ENCODE assay signal across 10 cellular contexts in the genomic region with DNA sequence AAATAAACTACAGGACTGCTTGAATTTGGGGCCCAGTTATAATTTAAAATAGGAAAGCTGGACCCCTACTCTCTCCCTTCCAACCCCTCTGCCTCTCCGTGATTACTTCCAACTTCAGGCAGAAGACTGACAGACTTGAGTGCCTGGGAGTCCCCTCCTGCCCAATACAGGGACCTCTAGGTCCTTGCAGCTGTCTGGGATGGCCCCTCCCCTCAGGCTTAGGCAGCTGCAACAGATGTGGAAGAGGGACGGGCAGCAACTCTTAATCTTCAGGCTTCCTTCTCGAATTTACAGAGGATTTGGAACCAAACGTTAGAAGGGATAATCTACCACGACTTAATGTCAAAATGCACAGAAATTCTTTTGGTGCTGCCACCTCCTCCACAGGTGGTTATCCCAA. TPM values are rescaled to one million over a fixed set of nuclear protein-coding genes. Genes with fewer than 3 reads are reported as not detected.
DNase-seq lines count a peak whose midpoint lies in the region; ATAC-seq and TF ChIP-seq lines count a peak whose summit lies in the region.
"Had no signal": no experiment of that assay in that cellular context is flagged by ENCODE, and none has a peak within 500 bp of the region (broad histone marks: within the 10 kb centered on the region; RNA-seq: fewer than 3 reads in every experiment).

No MANE protein-coding gene starts in this region.

- H3K9me3 Mint-ChIP-seq in activated naive CD4-positive, alpha-beta T cell treated with anti-CD3 and anti-CD28 coated beads, Interleukin-2, amount 50 U/mL, for 24 hours, result no peaks in the 10 kb centered on the region
- no peaks in the 10 kb centered on the region for H3K9me3 Mint-ChIP-seq in activated naive CD4-positive, alpha-beta T cell treated with anti-CD3 and anti-CD28 coated beads for 36 hours

- H3K27ac Mint-ChIP-seq in activated naive CD4-positive, alpha-beta T cell treated with anti-CD3 and anti-CD28 coated beads, Interleukin-2, amount 50 U/mL, for 24 hours, result peak overlapping the region; percentile 80
- no peak overlapping the region for H3K27ac Mint-ChIP-seq in activated naive CD4-positive, alpha-beta T cell treated with anti-CD3 and anti-CD28 coated beads for 36 hours

- H3K27me3 Mint-ChIP-seq in activated naive CD4-positive, alpha-beta T cell treated with anti-CD3 and anti-CD28 coated beads, Interleukin-2, amount 50 U/mL, for 24 hours, result no peaks in the 10 kb centered on the region
- H3K27me3 Mint-ChIP-seq in activated naive CD4-positive, alpha-beta T cell treated with anti-CD3 and anti-CD28 coated beads for 36 hours (ENCODE audit: low read depth), result no peaks in the 10 kb centered on the region

- peaks cover 7% of the 10 kb centered on the region for H3K36me3 Mint-ChIP-seq in activated naive CD4-positive, alpha-beta T cell treated with anti-CD3 and anti-CD28 coated beads, Interleukin-2, amount 50 U/mL, for 24 hours
- peaks cover 18% of the 10 kb centered on the region for H3K36me3 Mint-ChIP-seq in activated naive CD4-positive, alpha-beta T cell treated with anti-CD3 and anti-CD28 coated beads for 36 hours (ENCODE audit: low read depth)

- peaks cover 54% of the 10 kb centered on the region for H3K4me1 Mint-ChIP-seq in activated naive CD4-positive, alpha-beta T cell treated with anti-CD3 and anti-CD28 coated beads, Interleukin-2, amount 50 U/mL, for 24 hours
- peaks cover 52% of the 10 kb centered on the region for H3K4me1 Mint-ChIP-seq in activated naive CD4-positive, alpha-beta T cell treated with anti-CD3 and anti-CD28 coated beads for 36 hours (ENCODE audit: low read depth)

- CTCF ChIA-PET in activated naive CD4-positive, alpha-beta T cell treated with anti-CD3 and anti-CD28 coated beads for 36 hours (lab: Charles Lee), result interaction anchor here (0.5 to 1.4 kb wide), 5 partner anchors 14 to 267 kb away, joined by 3 to 5 read pairs (median 3); no protein-coding TSS in a partner anchor

- H3K9ac ChIP-seq in muscle layer of colon (ENCODE audit: low read length), result no peak overlapping the region

- H3K9me3 ChIP-seq in ascending aorta (no peaks in the 10 kb centered on the region), muscle layer of colon (ENCODE audit: low read length) (no peaks in the 10 kb centered on the region)

- H3K4me3 ChIP-seq in ascending aorta (no peak overlapping the region), muscle layer of colon (ENCODE audit: low read depth in 1 of 2, low read length in 2 of 2) (peak overlapping the region in 1 of 2 donors; percentile 3)

- DNase-seq in activated naive CD4-positive, alpha-beta T cell treated with anti-CD3 and anti-CD28 coated beads for 36 hours, result no peak
- DNase-seq in ascending aorta (ENCODE audit: low spot score in 2 of 2) (no peak), pons (ENCODE audit: low spot score) (no peak), omental fat pad (ENCODE audit: low spot score) (no peak)
- DNase-seq: kidney glomerular epithelial cell had no signal

- H3K27me3 ChIP-seq in ascending aorta (no peaks in the 10 kb centered on the region), muscle layer of colon (ENCODE audit: control insufficient read depth in 1 of 2, insufficient read depth in 2 of 2, low read length in 2 of 2) (no peaks in the 10 kb centered on the region)

- H3K4me1 ChIP-seq in ascending aorta (peaks cover 3 to 47% of the 10 kb centered on the region in 2 donors), muscle layer of colon (ENCODE audit: insufficient read depth, low read length) (peaks cover 63% of the 10 kb centered on the region)

- H3K36me3 ChIP-seq in ascending aorta (peaks cover 8 to 32% of the 10 kb centered on the region in 2 donors), muscle layer of colon (ENCODE audit: insufficient read depth, low read length) (peaks cover 23% of the 10 kb centered on the region)

- H3K27ac ChIP-seq in ascending aorta (peak overlapping the region; percentile 94 to 98), muscle layer of colon (ENCODE audit: low read depth, low read length) (peak overlapping the region; percentile 25), temporal lobe (ENCODE audit: low read depth, low read length) (peak overlapping the region; percentile 94)
- H3K27ac ChIP-seq: HL-60 had no signal

- TF ChIP-seq CTCF in ascending aorta (IDR thresholded peaks at IDR 0.05) (no peak), omental fat pad (IDR thresholded peaks at IDR 0.05) (no peak)

- intact Hi-C loops in activated naive CD4-positive, alpha-beta T cell treated with anti-CD3 and anti-CD28 coated beads for 36 hours (cut with micrococcal nuclease), result loop anchor here (5.0 kb wide), 1 partner anchor 285 kb away; no protein-coding TSS in a partner anchor
- intact Hi-C loops in ascending aorta (cut with DNase I), result loop anchor here (5.0 to 10.0 kb wide), 2 partner anchors 55 to 1187 kb away; a partner anchor contains a TSS

- ATAC-seq in HG02642 (IDR thresholded peaks at IDR 0.05; ENCODE audit: poor library complexity, unreplicated experiment) (no peak), omental fat pad (ENCODE audit: low FRiP score) (no peak)

- H3K4me3 Mint-ChIP-seq in activated naive CD4-positive, alpha-beta T cell treated with anti-CD3 and anti-CD28 coated beads, Interleukin-2, amount 50 U/mL, for 24 hours, result no peak overlapping the region
- no peak overlapping the region for H3K4me3 Mint-ChIP-seq in activated naive CD4-positive, alpha-beta T cell treated with anti-CD3 and anti-CD28 coated beads for 36 hours

RNA-seq across cellular contexts. Expression of a gene that starts 2.6 kb away (rescaled TPM):
- 10 to 100 TPM; 34.3 to 42.0 TPM for total RNA-seq in activated naive CD4-positive, alpha-beta T cell treated with anti-CD3 and anti-CD28 coated beads for 36 hours
- total RNA-seq in ascending aorta, result 178 TPM
- total RNA-seq in temporal lobe, result 178 TPM
- 100 to 1,000 TPM in 3 of 4 donors, 10 to 100 TPM in 1; 89.1 to 214 (median 153) TPM for total RNA-seq in omental fat pad

RNA-seq across cellular contexts. Expression of a gene that starts 17.4 kb away (rescaled TPM):
- not detected for total RNA-seq in activated naive CD4-positive, alpha-beta T cell treated with anti-CD3 and anti-CD28 coated beads for 36 hours
- total RNA-seq in ascending aorta (not detected), temporal lobe (7.6 TPM), omental fat pad (under 1 TPM in 2 of 4 donors, not detected in 2; 0.48 to 0.69 TPM)

RNA-seq across cellular contexts. Expression of a gene that starts 54.6 kb away (rescaled TPM):
- 100 to 1,000 TPM; 218 to 226 TPM for total RNA-seq in activated naive CD4-positive, alpha-beta T cell treated with anti-CD3 and anti-CD28 coated beads for 36 hours
- total RNA-seq in ascending aorta (68.9 TPM), temporal lobe (47.9 TPM), omental fat pad (100 to 1,000 TPM; 101 to 164 (median 134) TPM)

RNA-seq across cellular contexts. Expression of a gene that starts 56.3 kb away (rescaled TPM):
- not detected for total RNA-seq in activated naive CD4-positive, alpha-beta T cell treated with anti-CD3 and anti-CD28 coated beads for 36 hours
- total RNA-seq in ascending aorta (not detected), temporal lobe (under 0.01 TPM), omental fat pad (1 to 10 TPM in 1 of 4 donors, under 1 TPM in 1, not detected in 2; 0.47 to 1.6 TPM)

Comparison
In these comparisons a context has a peak if more than half of its experiments do, and no peak if none do; other contexts are left out.
1. H3K27ac ChIP-seq: peak in every context shown above with its lines; median percentile 96 in ascending aorta; 94 in temporal lobe; 25 in muscle layer of colon.